1 cellular context compared by ENCODE assay signal in genomic region chr10:26733750-26734568, GRCh38.
A peak's percentile ranks its signal among the peaks of the same experiment; 100 is the strongest.
TF ChIP-seq lines count a peak whose summit lies in the region.

No MANE protein-coding gene starts in this region.

TF ChIP-seq in HepG2, 621 proteins besides CTCF, POLR2A, EP300 and RAD21 (continued from another document and continues in another):
- TF ChIP-seq, protein P1, sequence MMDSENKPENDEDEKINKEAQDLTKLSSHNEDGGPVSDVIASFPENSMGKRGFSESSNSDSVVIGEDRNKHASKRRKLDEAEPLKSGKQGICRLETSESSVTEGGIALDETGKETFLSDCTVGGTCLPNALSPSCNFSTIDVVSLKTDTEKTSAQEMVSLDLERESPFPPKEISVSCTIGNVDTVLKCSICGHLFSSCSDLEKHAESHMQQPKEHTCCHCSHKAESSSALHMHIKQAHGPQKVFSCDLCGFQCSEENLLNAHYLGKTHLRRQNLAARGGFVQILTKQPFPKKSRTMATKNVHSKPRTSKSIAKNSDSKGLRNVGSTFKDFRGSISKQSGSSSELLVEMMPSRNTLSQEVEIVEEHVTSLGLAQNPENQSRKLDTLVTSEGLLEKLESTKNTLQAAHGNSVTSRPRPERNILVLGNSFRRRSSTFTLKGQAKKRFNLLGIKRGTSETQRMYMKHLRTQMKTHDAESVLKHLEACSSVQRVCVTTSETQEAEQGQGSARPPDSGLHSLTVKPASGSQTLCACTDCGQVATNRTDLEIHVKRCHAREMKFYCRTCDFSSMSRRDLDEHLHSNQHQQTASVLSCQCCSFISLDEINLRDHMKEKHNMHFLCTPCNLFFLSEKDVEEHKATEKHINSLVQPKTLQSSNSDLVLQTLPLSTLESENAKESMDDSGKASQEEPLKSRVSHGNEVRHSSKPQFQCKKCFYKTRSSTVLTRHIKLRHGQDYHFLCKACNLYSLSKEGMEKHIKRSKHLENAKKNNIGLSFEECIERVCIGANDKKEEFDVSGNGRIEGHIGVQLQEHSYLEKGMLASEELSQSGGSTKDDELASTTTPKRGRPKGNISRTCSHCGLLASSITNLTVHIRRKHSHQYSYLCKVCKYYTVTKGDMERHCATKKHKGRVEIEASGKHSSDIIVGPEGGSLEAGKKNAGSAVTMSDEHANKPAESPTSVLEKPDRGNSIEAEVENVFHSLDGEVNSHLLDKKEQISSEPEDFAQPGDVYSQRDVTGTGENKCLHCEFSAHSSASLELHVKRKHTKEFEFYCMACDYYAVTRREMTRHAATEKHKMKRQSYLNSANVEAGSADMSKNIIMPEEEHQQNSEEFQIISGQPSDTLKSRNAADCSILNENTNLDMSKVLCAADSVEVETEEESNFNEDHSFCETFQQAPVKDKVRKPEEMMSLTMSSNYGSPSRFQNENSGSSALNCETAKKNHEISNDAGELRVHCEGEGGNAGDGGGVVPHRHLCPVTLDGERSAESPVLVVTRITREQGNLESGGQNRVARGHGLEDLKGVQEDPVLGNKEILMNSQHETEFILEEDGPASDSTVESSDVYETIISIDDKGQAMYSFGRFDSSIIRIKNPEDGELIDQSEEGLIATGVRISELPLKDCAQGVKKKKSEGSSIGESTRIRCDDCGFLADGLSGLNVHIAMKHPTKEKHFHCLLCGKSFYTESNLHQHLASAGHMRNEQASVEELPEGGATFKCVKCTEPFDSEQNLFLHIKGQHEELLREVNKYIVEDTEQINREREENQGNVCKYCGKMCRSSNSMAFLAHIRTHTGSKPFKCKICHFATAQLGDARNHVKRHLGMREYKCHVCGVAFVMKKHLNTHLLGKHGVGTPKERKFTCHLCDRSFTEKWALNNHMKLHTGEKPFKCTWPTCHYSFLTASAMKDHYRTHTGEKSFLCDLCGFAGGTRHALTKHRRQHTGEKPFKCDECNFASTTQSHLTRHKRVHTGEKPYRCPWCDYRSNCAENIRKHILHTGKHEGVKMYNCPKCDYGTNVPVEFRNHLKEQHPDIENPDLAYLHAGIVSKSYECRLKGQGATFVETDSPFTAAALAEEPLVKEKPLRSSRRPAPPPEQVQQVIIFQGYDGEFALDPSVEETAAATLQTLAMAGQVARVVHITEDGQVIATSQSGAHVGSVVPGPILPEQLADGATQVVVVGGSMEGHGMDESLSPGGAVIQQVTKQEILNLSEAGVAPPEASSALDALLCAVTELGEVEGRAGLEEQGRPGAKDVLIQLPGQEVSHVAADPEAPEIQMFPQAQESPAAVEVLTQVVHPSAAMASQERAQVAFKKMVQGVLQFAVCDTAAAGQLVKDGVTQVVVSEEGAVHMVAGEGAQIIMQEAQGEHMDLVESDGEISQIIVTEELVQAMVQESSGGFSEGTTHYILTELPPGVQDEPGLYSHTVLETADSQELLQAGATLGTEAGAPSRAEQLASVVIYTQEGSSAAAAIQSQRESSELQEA (CRISPR knock-in tag; IDR thresholded peaks at IDR 0.05; ENCODE audit: not compliant biosample characterization), result no peak
- TF ChIP-seq NAIF1 (CRISPR knock-in tag; IDR thresholded peaks at IDR 0.05; ENCODE audit: borderline replicate concordance) (no peak), HBP1 (CRISPR knock-in tag; IDR thresholded peaks at IDR 0.05; ENCODE audit: low read depth) (no peak), MED13 (CRISPR knock-in tag; IDR thresholded peaks at IDR 0.05) (no peak), POLR2AphosphoS2 (IDR thresholded peaks at IDR 0.05; ENCODE audit: low read depth, low read length) (no peak), ZNF205 (CRISPR knock-in tag; IDR thresholded peaks at IDR 0.05) (peak; percentile 42; the same call in 1 of the 2 replicates), ZNF10 (CRISPR knock-in tag; IDR thresholded peaks at IDR 0.05; ENCODE audit: borderline replicate concordance, low read depth) (no peak), EZH2 (conservative IDR thresholded peaks at IDR 0.05; ENCODE audit: low read depth, low read length) (no peak), ZNF629 (CRISPR knock-in tag; conservative IDR thresholded peaks at IDR 0.05) (no peak; the same call in 1 of the 2 replicates), JUN (CRISPR knock-in tag; IDR thresholded peaks at IDR 0.05) (no peak), ZNF546 (CRISPR knock-in tag; conservative IDR thresholded peaks at IDR 0.05) (no peak), SRSF1 (optimal IDR thresholded peaks at IDR 0.05; ENCODE audit: low read depth, low read length) (no peak), PHF21A (CRISPR knock-in tag; IDR thresholded peaks at IDR 0.05) (peak; percentile 87), CREB1 (IDR thresholded peaks at IDR 0.05) (no peak), CREB1 (CRISPR knock-in tag; IDR thresholded peaks at IDR 0.05) (no peak), FOXJ3 (CRISPR knock-in tag; IDR thresholded peaks at IDR 0.05; ENCODE audit: borderline replicate concordance) (peak; percentile 72; the same call in 1 of the 2 replicates), PHF8 (CRISPR knock-in tag; IDR thresholded peaks at IDR 0.05) (peak; percentile 29; the same call in 1 of the 2 replicates), HES4 (CRISPR knock-in tag; IDR thresholded peaks at IDR 0.05; ENCODE audit: borderline replicate concordance) (no peak), CBX2 (IDR thresholded peaks at IDR 0.05; ENCODE audit: low read depth, low read length) (no peak), CBX2 (CRISPR knock-in tag; IDR thresholded peaks at IDR 0.05; ENCODE audit: low read depth) (no peak), MLXIP (CRISPR knock-in tag; IDR thresholded peaks at IDR 0.05; ENCODE audit: borderline replicate concordance) (no peak), ZNF3 (CRISPR knock-in tag; IDR thresholded peaks at IDR 0.05) (peak; percentile 46; the same call in 1 of the 2 replicates)
- TF ChIP-seq, protein P2, sequence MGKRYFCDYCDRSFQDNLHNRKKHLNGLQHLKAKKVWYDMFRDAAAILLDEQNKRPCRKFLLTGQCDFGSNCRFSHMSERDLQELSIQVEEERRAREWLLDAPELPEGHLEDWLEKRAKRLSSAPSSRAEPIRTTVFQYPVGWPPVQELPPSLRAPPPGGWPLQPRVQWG (CRISPR knock-in tag; IDR thresholded peaks at IDR 0.05; ENCODE audit: borderline replicate concordance, low read depth), result no peak
- TF ChIP-seq, protein P3, sequence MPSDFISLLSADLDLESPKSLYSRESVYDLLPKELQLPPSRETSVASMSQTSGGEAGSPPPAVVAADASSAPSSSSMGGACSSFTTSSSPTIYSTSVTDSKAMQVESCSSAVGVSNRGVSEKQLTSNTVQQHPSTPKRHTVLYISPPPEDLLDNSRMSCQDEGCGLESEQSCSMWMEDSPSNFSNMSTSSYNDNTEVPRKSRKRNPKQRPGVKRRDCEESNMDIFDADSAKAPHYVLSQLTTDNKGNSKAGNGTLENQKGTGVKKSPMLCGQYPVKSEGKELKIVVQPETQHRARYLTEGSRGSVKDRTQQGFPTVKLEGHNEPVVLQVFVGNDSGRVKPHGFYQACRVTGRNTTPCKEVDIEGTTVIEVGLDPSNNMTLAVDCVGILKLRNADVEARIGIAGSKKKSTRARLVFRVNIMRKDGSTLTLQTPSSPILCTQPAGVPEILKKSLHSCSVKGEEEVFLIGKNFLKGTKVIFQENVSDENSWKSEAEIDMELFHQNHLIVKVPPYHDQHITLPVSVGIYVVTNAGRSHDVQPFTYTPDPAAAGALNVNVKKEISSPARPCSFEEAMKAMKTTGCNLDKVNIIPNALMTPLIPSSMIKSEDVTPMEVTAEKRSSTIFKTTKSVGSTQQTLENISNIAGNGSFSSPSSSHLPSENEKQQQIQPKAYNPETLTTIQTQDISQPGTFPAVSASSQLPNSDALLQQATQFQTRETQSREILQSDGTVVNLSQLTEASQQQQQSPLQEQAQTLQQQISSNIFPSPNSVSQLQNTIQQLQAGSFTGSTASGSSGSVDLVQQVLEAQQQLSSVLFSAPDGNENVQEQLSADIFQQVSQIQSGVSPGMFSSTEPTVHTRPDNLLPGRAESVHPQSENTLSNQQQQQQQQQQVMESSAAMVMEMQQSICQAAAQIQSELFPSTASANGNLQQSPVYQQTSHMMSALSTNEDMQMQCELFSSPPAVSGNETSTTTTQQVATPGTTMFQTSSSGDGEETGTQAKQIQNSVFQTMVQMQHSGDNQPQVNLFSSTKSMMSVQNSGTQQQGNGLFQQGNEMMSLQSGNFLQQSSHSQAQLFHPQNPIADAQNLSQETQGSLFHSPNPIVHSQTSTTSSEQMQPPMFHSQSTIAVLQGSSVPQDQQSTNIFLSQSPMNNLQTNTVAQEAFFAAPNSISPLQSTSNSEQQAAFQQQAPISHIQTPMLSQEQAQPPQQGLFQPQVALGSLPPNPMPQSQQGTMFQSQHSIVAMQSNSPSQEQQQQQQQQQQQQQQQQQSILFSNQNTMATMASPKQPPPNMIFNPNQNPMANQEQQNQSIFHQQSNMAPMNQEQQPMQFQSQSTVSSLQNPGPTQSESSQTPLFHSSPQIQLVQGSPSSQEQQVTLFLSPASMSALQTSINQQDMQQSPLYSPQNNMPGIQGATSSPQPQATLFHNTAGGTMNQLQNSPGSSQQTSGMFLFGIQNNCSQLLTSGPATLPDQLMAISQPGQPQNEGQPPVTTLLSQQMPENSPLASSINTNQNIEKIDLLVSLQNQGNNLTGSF (CRISPR knock-in tag; IDR thresholded peaks at IDR 0.05), result no peak
- TF ChIP-seq, protein P4, sequence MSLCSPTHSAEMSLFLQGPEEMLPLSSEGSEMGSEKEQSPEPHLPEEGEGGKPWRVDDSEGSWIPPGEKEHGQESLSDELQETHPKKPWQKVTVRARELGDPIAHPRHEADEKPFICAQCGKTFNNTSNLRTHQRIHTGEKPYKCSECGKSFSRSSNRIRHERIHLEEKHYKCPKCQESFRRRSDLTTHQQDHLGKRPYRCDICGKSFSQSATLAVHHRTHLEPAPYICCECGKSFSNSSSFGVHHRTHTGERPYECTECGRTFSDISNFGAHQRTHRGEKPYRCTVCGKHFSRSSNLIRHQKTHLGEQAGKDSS (CRISPR knock-in tag; IDR thresholded peaks at IDR 0.05; ENCODE audit: borderline replicate concordance, low read depth), result peak; percentile 90
- TF ChIP-seq, protein P5, sequence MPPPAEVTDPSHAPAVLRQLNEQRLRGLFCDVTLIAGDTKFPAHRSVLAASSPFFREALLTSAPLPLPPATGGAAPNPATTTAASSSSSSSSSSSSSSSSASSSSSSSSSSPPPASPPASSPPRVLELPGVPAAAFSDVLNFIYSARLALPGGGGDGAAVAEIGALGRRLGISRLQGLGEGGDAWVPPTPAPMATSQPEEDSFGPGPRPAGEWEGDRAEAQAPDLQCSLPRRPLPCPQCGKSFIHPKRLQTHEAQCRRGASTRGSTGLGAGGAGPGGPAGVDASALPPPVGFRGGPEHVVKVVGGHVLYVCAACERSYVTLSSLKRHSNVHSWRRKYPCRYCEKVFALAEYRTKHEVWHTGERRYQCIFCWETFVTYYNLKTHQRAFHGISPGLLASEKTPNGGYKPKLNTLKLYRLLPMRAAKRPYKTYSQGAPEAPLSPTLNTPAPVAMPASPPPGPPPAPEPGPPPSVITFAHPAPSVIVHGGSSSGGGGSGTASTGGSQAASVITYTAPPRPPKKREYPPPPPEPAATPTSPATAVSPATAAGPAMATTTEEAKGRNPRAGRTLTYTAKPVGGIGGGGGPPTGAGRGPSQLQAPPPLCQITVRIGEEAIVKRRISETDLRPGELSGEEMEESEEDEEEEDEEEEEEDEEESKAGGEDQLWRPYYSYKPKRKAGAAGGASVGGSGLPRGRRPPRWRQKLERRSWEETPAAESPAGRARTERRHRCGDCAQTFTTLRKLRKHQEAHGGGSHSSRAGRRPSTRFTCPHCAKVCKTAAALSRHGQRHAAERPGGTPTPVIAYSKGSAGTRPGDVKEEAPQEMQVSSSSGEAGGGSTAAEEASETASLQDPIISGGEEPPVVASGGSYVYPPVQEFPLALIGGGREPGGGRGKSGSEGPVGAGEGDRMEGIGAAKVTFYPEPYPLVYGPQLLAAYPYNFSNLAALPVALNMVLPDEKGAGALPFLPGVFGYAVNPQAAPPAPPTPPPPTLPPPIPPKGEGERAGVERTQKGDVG (CRISPR knock-in tag; IDR thresholded peaks at IDR 0.05; ENCODE audit: borderline replicate concordance), result no peak
- TF ChIP-seq, protein P6, sequence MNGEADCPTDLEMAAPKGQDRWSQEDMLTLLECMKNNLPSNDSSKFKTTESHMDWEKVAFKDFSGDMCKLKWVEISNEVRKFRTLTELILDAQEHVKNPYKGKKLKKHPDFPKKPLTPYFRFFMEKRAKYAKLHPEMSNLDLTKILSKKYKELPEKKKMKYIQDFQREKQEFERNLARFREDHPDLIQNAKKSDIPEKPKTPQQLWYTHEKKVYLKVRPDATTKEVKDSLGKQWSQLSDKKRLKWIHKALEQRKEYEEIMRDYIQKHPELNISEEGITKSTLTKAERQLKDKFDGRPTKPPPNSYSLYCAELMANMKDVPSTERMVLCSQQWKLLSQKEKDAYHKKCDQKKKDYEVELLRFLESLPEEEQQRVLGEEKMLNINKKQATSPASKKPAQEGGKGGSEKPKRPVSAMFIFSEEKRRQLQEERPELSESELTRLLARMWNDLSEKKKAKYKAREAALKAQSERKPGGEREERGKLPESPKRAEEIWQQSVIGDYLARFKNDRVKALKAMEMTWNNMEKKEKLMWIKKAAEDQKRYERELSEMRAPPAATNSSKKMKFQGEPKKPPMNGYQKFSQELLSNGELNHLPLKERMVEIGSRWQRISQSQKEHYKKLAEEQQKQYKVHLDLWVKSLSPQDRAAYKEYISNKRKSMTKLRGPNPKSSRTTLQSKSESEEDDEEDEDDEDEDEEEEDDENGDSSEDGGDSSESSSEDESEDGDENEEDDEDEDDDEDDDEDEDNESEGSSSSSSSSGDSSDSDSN (CRISPR knock-in tag; IDR thresholded peaks at IDR 0.05), result peak; percentile 59
